Comparison of ENCODE assay signal across 8 cellular contexts in genomic region chr6:122471107-122472021, GRCh38. TPM values are rescaled to one million over a fixed set of nuclear protein-coding genes. Genes with fewer than 3 reads are reported as not detected.
DNase-seq lines count a peak whose midpoint lies in the region; TF ChIP-seq lines count a peak whose summit lies in the region.

SERINC1 (minus strand) TSS chr6:122471807; CDS start chr6:122471737, 70 bp downstream.

- peaks cover 4% of the 10 kb centered on the region for H3K79me1 ChIP-seq in H9 (ENCODE audit: insufficient read depth, low read depth, low read length, poor library complexity, severe bottlenecking)

- H3K9ac ChIP-seq in H9 (ENCODE audit: extremely low read depth, insufficient read length, low read length): peak within 1 kb of the TSS; percentile 96

- H3K4me3 Mint-ChIP-seq in H9 (peak within 1 kb of the TSS; percentile 98 to 99), nephron (peak within 1 kb of the TSS; percentile 98 to 99 (median 99))
- H3K4me3 Mint-ChIP-seq in stimulated activated naive CD8-positive, alpha-beta T cell treated with anti-CD3 and anti-CD28 coated beads, Interleukin-15, Interleukin-2, amounts not matched to agents 100 ng/mL and 50 ng/mL, for 24 hours: peak within 1 kb of the TSS; percentile 99

- H2BK5ac ChIP-seq in H9 (ENCODE audit: insufficient read length, low read length): peak within 1 kb of the TSS; percentile 42

- no peaks in the 10 kb centered on the region for H4K20me1 ChIP-seq in H9 (ENCODE audit: control insufficient read depth, insufficient read depth, insufficient read length)

- TF ChIP-seq CTCF in H9 (conservative IDR thresholded peaks at IDR 0.05) (no peak), fibroblast of the aortic adventitia (IDR thresholded peaks at IDR 0.05; ENCODE audit: insufficient read depth, low read length) (no peak), nephron (IDR thresholded peaks at IDR 0.05; ENCODE audit: unreplicated experiment in 3 of 3) (no peak)

- H2BK120ac ChIP-seq in H9 (ENCODE audit: low read depth, low read length, poor library complexity, severe bottlenecking): no peak within 1 kb of the TSS

- no peak within 1 kb of the TSS for H3K56ac ChIP-seq in H9 (ENCODE audit: insufficient read length, low read depth, low read length)

- H3K27ac Mint-ChIP-seq in H9 (peak within 1 kb of the TSS; percentile 100), nephron (peak within 1 kb of the TSS; percentile 97 to 99 (median 99))
- peak within 1 kb of the TSS; percentile 97 for H3K27ac Mint-ChIP-seq in stimulated activated naive CD8-positive, alpha-beta T cell treated with anti-CD3 and anti-CD28 coated beads, Interleukin-15, Interleukin-2, amounts not matched to agents 100 ng/mL and 50 ng/mL, for 24 hours

- H3K4me2 ChIP-seq in H9 (ENCODE audit: insufficient read depth, insufficient read length, low read length): peak within 1 kb of the TSS; percentile 83

- DNase-seq in ELR (ENCODE audit: low read depth) (peak; percentile 95), H9 (peak; percentile 94), MG63 (peak; percentile 93), SHP77 treated with DMSO at 0.1 percent for 48 hours (lab: John Stamatoyannopoulos, UW) (peak; percentile 86), fibroblast of the aortic adventitia (ENCODE audit: low read depth) (peak; percentile 97)
- peak; percentile 97 for DNase-seq in activated effector memory CD4-positive, alpha-beta T cell treated with anti-CD3 and anti-CD28 coated beads, Interleukin-2, amount 50 U/mL, for 16 hours

- no peak within 1 kb of the TSS for H3K4ac ChIP-seq in H9 (ENCODE audit: low read depth, low read length)

- H3K9me3 ChIP-seq in H9 (ENCODE audit: control insufficient read depth, low read depth, low read length) (no peaks in the 10 kb centered on the region), MG63 (no peaks in the 10 kb centered on the region)

- H3K36me3 Mint-ChIP-seq in H9 (ENCODE audit: insufficient read depth in 1 of 3, low read depth in 3 of 3) (peaks cover 0 to 4% (median 0%) of the 10 kb centered on the region in 3 experiments; a peak in 2 of 7 replicates), nephron (ENCODE audit: low read depth) (peaks cover 24% of the 10 kb centered on the region)
- H3K36me3 Mint-ChIP-seq in stimulated activated naive CD8-positive, alpha-beta T cell treated with anti-CD3 and anti-CD28 coated beads, Interleukin-15, Interleukin-2, amounts not matched to agents 100 ng/mL and 50 ng/mL, for 24 hours (ENCODE audit: low read depth): peaks cover 14% of the 10 kb centered on the region

- no peak within 1 kb of the TSS for H2BK20ac ChIP-seq in H9 (ENCODE audit: low read depth, low read length, poor library complexity, severe bottlenecking)

- H3K9me3 Mint-ChIP-seq in H9: no peaks in the 10 kb centered on the region
- peaks cover 3% of the 10 kb centered on the region for H3K9me3 Mint-ChIP-seq in nephron
- no peaks in the 10 kb centered on the region for H3K9me3 Mint-ChIP-seq in stimulated activated naive CD8-positive, alpha-beta T cell treated with anti-CD3 and anti-CD28 coated beads, Interleukin-15, Interleukin-2, amounts not matched to agents 100 ng/mL and 50 ng/mL, for 24 hours

- no peak within 1 kb of the TSS for H3T11ph ChIP-seq in H9 (ENCODE audit: low read length)

- H3K27ac ChIP-seq in H9 (ENCODE audit: insufficient read length, low read depth, low read length): peak within 1 kb of the TSS; percentile 22

- H4K8ac ChIP-seq in H9 (replicated peaks; ENCODE audit: insufficient read length, low read depth, low read length): no peak within 1 kb of the TSS

- H3K27me3 ChIP-seq in H9 (ENCODE audit: insufficient read depth, low read length) (no peaks in the 10 kb centered on the region), MG63 (no peaks in the 10 kb centered on the region)

- no peak within 1 kb of the TSS for H3K23ac ChIP-seq in H9 (ENCODE audit: insufficient read length, low read depth, low read length)

- H3K14ac ChIP-seq in H9 (ENCODE audit: insufficient read depth, low read length): peak within 1 kb of the TSS; percentile 94

- peaks cover 11% of the 10 kb centered on the region for H3K36me3 ChIP-seq in MG63

- H2AK5ac ChIP-seq in H9 (ENCODE audit: insufficient read length, low read length): no peak within 1 kb of the TSS

- H3K79me2 ChIP-seq in H9 (ENCODE audit: insufficient read depth, low read length): peaks cover 11% of the 10 kb centered on the region; the same call in 1 of the 2 replicates

- H3K4me3 ChIP-seq in MG63 (peak within 1 kb of the TSS; percentile 86), fibroblast of the aortic adventitia (ENCODE audit: low read depth, low read length) (peak within 1 kb of the TSS; percentile 99)

- H3K27me3 Mint-ChIP-seq in H9 (ENCODE audit: low read depth) (no peaks in the 10 kb centered on the region; the same call in 1 of the 2 replicates), nephron (ENCODE audit: low read depth) (no peaks in the 10 kb centered on the region)
- no peaks in the 10 kb centered on the region for H3K27me3 Mint-ChIP-seq in stimulated activated naive CD8-positive, alpha-beta T cell treated with anti-CD3 and anti-CD28 coated beads, Interleukin-15, Interleukin-2, amounts not matched to agents 100 ng/mL and 50 ng/mL, for 24 hours

- WGBS in H9 (ENCODE audit: extremely low coverage, insufficient read length, low lambda C conversion rate): no CpG with 5 or more reads among the region's 49 CpGs

- no peak within 1 kb of the TSS for H4K91ac ChIP-seq in H9 (ENCODE audit: insufficient read length, low read depth, low read length)

- H3K23me2 ChIP-seq in H9 (ENCODE audit: insufficient read length, low read depth, low read length, poor library complexity, severe bottlenecking): no peaks in the 10 kb centered on the region

- H2BK12ac ChIP-seq in H9 (ENCODE audit: insufficient read length, low read depth, low read length): peak within 1 kb of the TSS; percentile 60

- H4K5ac ChIP-seq in H9 (ENCODE audit: insufficient read length, low read depth, low read length): peak within 1 kb of the TSS; percentile 66

- H3K18ac ChIP-seq in H9 (ENCODE audit: insufficient read length, low read depth, low read length): peak within 1 kb of the TSS; percentile 73

- H2BK15ac ChIP-seq in H9 (ENCODE audit: low read depth, low read length): no peak within 1 kb of the TSS

- H2AFZ ChIP-seq in H9 (ENCODE audit: low read length): peak within 1 kb of the TSS; percentile 65

- H3K4me1 Mint-ChIP-seq in H9 (peaks cover 11 to 12% of the 10 kb centered on the region in 2 experiments), nephron (peaks cover 28% of the 10 kb centered on the region)
- peaks cover 45% of the 10 kb centered on the region for H3K4me1 Mint-ChIP-seq in stimulated activated naive CD8-positive, alpha-beta T cell treated with anti-CD3 and anti-CD28 coated beads, Interleukin-15, Interleukin-2, amounts not matched to agents 100 ng/mL and 50 ng/mL, for 24 hours (ENCODE audit: low read depth)

- H3K4me1 ChIP-seq in H9 (ENCODE audit: insufficient read depth, low read length): no peaks in the 10 kb centered on the region

RNA-seq across cellular contexts. Expression of gene SERINC1, which starts in this region (rescaled TPM):
- total RNA-seq in H9 (2021) (46.5 and 48.4 TPM in 2 replicates), fibroblast of the aortic adventitia (ENCODE audit: low replicate concordance) (243 and 282 TPM in 2 replicates)
- 50.5 and 77.6 TPM in 2 replicates for total RNA-seq in MG63 (2014; rRNA removed; shearing (Covaris generic); ENCODE audit: low replicate concordance)

Comparison
In these comparisons a context has a peak if more than half of its experiments do, and no peak if none do; other contexts are left out.
1. Peak in every context shown above with its lines: DNase-seq, H3K4me3 ChIP-seq and H3K27ac ChIP-seq.